In the genomic region with DNA sequence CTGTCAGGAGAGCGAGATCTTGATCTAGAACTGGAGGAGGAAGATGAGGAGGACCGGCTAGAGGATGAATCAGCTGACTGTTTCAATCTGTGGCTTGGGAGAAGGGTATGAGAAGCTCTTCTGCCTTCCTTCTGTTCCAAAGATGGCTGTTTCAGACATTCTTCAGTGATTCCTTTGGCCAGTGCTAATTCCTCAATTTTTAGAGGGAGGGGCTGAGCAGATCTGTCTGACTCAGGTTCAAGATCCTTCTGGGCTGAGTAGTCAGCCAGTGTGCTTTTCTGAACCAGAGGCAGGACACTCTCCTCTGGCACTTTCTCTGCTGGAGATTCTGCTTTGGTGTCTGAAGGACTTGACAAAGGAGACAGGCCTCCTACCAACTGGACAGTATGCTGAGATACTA, we compare ENCODE assay signal across 15 cellular contexts. TPM values are rescaled to one million over a fixed set of nuclear protein-coding genes. Genes with fewer than 3 reads are reported as not detected.
DNase-seq lines count a peak whose midpoint lies in the region; ATAC-seq, FAIRE-seq and TF ChIP-seq lines count a peak whose summit lies in the region.
"Had no signal": no experiment of that assay in that cellular context is flagged by ENCODE, and none has a peak within 500 bp of the region (broad histone marks: within the 10 kb centered on the region; RNA-seq: fewer than 3 reads in every experiment).

No MANE protein-coding gene starts in this region.

- in situ Hi-C loops in G401 (cut with HindIII; ENCODE audit: low sequenced_read_pairs): no loop called here

- TF ChIP-seq CTCF in AG10803 (conservative IDR thresholded peaks at IDR 0.05; ENCODE audit: low read length) (no peak), HFFc6 (IDR thresholded peaks at IDR 0.05) (no peak), choroid plexus epithelial cell (conservative IDR thresholded peaks at IDR 0.05; ENCODE audit: low read depth, low read length) (no peak), osteoblast (IDR thresholded peaks at IDR 0.05; ENCODE audit: extremely low read depth, low read depth, low read length) (no peak)

- H3K36me3 ChIP-seq in osteoblast (ENCODE audit: insufficient read depth, low read length): peaks cover 75% of the 10 kb centered on the region

- H3K27ac ChIP-seq in osteoblast (ENCODE audit: low read depth, low read length): peak overlapping the region; percentile 90

- no peak overlapping the region for H3K4me3 ChIP-seq in AG10803 (ENCODE audit: low read length)
- H3K4me3 ChIP-seq in choroid plexus epithelial cell (ENCODE audit: low read depth, low read length): no peak overlapping the region
- H3K4me3 ChIP-seq in osteoblast (ENCODE audit: insufficient read depth, low read length): peak overlapping the region; percentile 30
- H3K4me3 ChIP-seq: prostate gland, upper lobe of left lung had no signal

- no peaks in the 10 kb centered on the region for H3K27me3 ChIP-seq in osteoblast (ENCODE audit: insufficient read depth, low read length)
- H3K27me3 ChIP-seq: upper lobe of left lung had no signal

- no peaks in the 10 kb centered on the region for H3K9me3 ChIP-seq in osteoblast (ENCODE audit: low read depth, low read length)
- H3K9me3 ChIP-seq: prostate gland, upper lobe of left lung had no signal

- DNase-seq in AG10803 (ENCODE audit: low read depth) (peak; percentile 65), HFFc6 (peak; percentile 63), choroid plexus epithelial cell (ENCODE audit: low read depth) (peak; percentile 37), osteoblast (ENCODE audit: insufficient read length, low spot score, missing footprints) (peak; percentile 82), urothelium cell line (ENCODE audit: low spot score) (no peak), G401 (ENCODE audit: low spot score) (no peak)
- DNase-seq: glutamatergic neuron, H7, NCI-H2227 treated with DMSO at 0.1 percent for 48 hours, upper lobe of left lung had no signal

- peaks cover 44% of the 10 kb centered on the region for H3K36me3 Mint-ChIP-seq in HFFc6 (ENCODE audit: low read depth)

- H3K27me3 Mint-ChIP-seq in HFFc6 (ENCODE audit: insufficient read depth): peaks cover 3% of the 10 kb centered on the region

- no peaks in the 10 kb centered on the region for H4K20me1 ChIP-seq in osteoblast (ENCODE audit: insufficient read depth, low read length)

- ATAC-seq in GM19452 (IDR thresholded peaks at IDR 0.05; ENCODE audit: unreplicated experiment): no peak
- ATAC-seq in HG02870 (IDR thresholded peaks at IDR 0.05; ENCODE audit: unreplicated experiment): no peak

- H2AFZ ChIP-seq in osteoblast (ENCODE audit: low read length): peak overlapping the region; percentile 60

- H3K4me1 Mint-ChIP-seq in HFFc6 (ENCODE audit: low read depth): peaks cover 51% of the 10 kb centered on the region

- peak overlapping the region; percentile 92 for H3K27ac Mint-ChIP-seq in HFFc6

- no peaks in the 10 kb centered on the region for H3K9me3 Mint-ChIP-seq in HFFc6

- peaks cover 44% of the 10 kb centered on the region for H3K79me2 ChIP-seq in osteoblast (ENCODE audit: insufficient read depth, low read length)

- no peak for FAIRE-seq in urothelium cell line (lab: Jason Lieb, UNC)

- peaks cover 47% of the 10 kb centered on the region for H3K4me1 ChIP-seq in osteoblast (ENCODE audit: insufficient read depth, low read length)
- H3K4me1 ChIP-seq: prostate gland had no signal

- H3K4me2 ChIP-seq in osteoblast (ENCODE audit: insufficient read depth, low read length): peak overlapping the region; percentile 63

- H3K4me3 Mint-ChIP-seq in HFFc6: peak overlapping the region; percentile 68

RNA-seq across cellular contexts. Expression of gene ACIN1, which starts 15.2 kb away (rescaled TPM):
- total RNA-seq in HFFc6 (2021; fragmentation: NEBNext Ultra II Directional; extraction: Animal tissue kit (Norgen Biotek cat#: 25700)): 100 to 1,000 TPM; 128 to 150 (median 142) TPM
- total RNA-seq in osteoblast: 90.5 and 103 TPM in 2 replicates
- 80.3 and 95.3 TPM in 2 replicates for total RNA-seq in G401 (2014; rRNA removed; shearing (Covaris generic))

RNA-seq across cellular contexts. Expression of gene C14orf119, which starts 15.6 kb away (rescaled TPM):
- 100 to 1,000 TPM in 4 of 6 experiments, 10 to 100 TPM in 2; 85.0 to 117 (median 103) TPM for total RNA-seq in HFFc6 (2021; fragmentation: NEBNext Ultra II Directional; extraction: Animal tissue kit (Norgen Biotek cat#: 25700))
- 41.5 and 43.1 TPM in 2 replicates for total RNA-seq in osteoblast
- total RNA-seq in G401 (2014; rRNA removed; shearing (Covaris generic)): 53.7 and 55.2 TPM in 2 replicates

RNA-seq across cellular contexts. Expression of gene CDH24, which starts 22.4 kb away (rescaled TPM):
- 10 to 100 TPM in 1 of 6 experiments, 1 to 10 TPM in 5; 6.4 to 11.2 (median 8.3) TPM for total RNA-seq in HFFc6 (2021; fragmentation: NEBNext Ultra II Directional; extraction: Animal tissue kit (Norgen Biotek cat#: 25700))
- total RNA-seq in osteoblast: 3.3 and 3.5 TPM in 2 replicates
- total RNA-seq in G401 (2014; rRNA removed; shearing (Covaris generic)): 8.7 and 10.9 TPM in 2 replicates

RNA-seq across cellular contexts. Expression of gene CIROP, which starts 25.1 kb away (rescaled TPM):
- total RNA-seq in HFFc6 (2021; fragmentation: NEBNext Ultra II Directional; extraction: Animal tissue kit (Norgen Biotek cat#: 25700)): not detected
- total RNA-seq in osteoblast: under 0.01 TPM in 1 of 2 replicates, not detected in the other
- total RNA-seq in G401 (2014; rRNA removed; shearing (Covaris generic)): not detected in 2 replicates
- total RNA-seq: LHCN-M2, liver, prostate gland, upper lobe of left lung had no signal

RNA-seq across cellular contexts. Expression of gene PSMB11, which starts 37.7 kb away (rescaled TPM):
- under 1 TPM in 1 of 6 experiments, not detected in 5; 0.12 TPM for total RNA-seq in HFFc6 (2021; fragmentation: NEBNext Ultra II Directional; extraction: Animal tissue kit (Norgen Biotek cat#: 25700))
- not detected in 2 replicates for total RNA-seq in osteoblast
- total RNA-seq in G401 (2014; rRNA removed; shearing (Covaris generic)): not detected in 2 replicates
- total RNA-seq: H7, LHCN-M2, liver, prostate gland, upper lobe of left lung had no signal

Comparison
In these comparisons a context has a peak if more than half of its experiments do, and no peak if none do; other contexts are left out.
1. DNase-seq: peak in AG10803 (single experiment), HFFc6 (single experiment), choroid plexus epithelial cell (single experiment) and osteoblast (single experiment); none in urothelium cell line (single experiment) and G401 (single experiment).